ENCODE assay signal across 10 cellular contexts in genomic region chr16:27285676-27286196, GRCh38. TPM values are rescaled to one million over a fixed set of nuclear protein-coding genes. Genes with fewer than 3 reads are reported as not detected.
DNase-seq lines count a peak whose midpoint lies in the region; ATAC-seq, FAIRE-seq and TF ChIP-seq lines count a peak whose summit lies in the region.
"Had no signal": no experiment of that assay in that cellular context is flagged by ENCODE, and none has a peak within 500 bp of the region (broad histone marks: within the 10 kb centered on the region; RNA-seq: fewer than 3 reads in every experiment).

No MANE protein-coding gene starts in this region.

- TF ChIP-seq CTCF in HepG2 (CRISPR knock-in tag; IDR thresholded peaks at IDR 0.05) (no peak), GM10248 (IDR thresholded peaks at IDR 0.05; ENCODE audit: control extremely low read depth, extremely low read depth, low read depth, missing control alignments) (no peak)

- no peak for FAIRE-seq in HepG2 (lab: Jason Lieb, UNC)
- FAIRE-seq: small intestine had no signal

- no peak overlapping the region for H3K9ac ChIP-seq in HepG2 (ENCODE audit: insufficient read depth, low read depth, low read length)

- CTCF ChIA-PET in HepG2 (lab: Yijun Ruan, JAX; ENCODE audit: low intra/inter-chr PET ratio, low total read pairs): no interaction called here
- CTCF ChIA-PET in GM10248 (lab: Yijun Ruan, JAX): interaction anchor here (0.8 to 1.8 kb wide), 6 partner anchors 10 to 51 kb away, joined by 3 to 8 read pairs (median 4); no protein-coding TSS in a partner anchor

- no peaks in the 10 kb centered on the region for H3K27me3 ChIP-seq in HepG2 (ENCODE audit: control insufficient read depth in 1 of 2, insufficient read depth in 2 of 2, low read length in 2 of 2)

- H3K4me3 Mint-ChIP-seq in activated naive CD8-positive, alpha-beta T cell treated with anti-CD3 and anti-CD28 coated beads for 36 hours: no peak overlapping the region

- H3K4me1 Mint-ChIP-seq in activated naive CD8-positive, alpha-beta T cell treated with anti-CD3 and anti-CD28 coated beads for 36 hours: peaks cover 49% of the 10 kb centered on the region

- H3K27ac ChIP-seq in HepG2 (ENCODE audit: extremely low read length, insufficient read depth, low read length) (no peak overlapping the region), temporal lobe (ENCODE audit: low read depth, low read length) (peak overlapping the region; percentile 40)

- no peak overlapping the region for H3K4me2 ChIP-seq in HepG2 (ENCODE audit: low read depth, low read length)

- no peaks in the 10 kb centered on the region for H3K9me3 ChIP-seq in HepG2 (ENCODE audit: low read length)

- TF ChIP-seq EP300 in HepG2 (IDR thresholded peaks at IDR 0.05; ENCODE audit: low read depth in 2 of 2, low read length in 2 of 2) (no peak), HepG2 (CRISPR knock-in tag; IDR thresholded peaks at IDR 0.05; ENCODE audit: borderline replicate concordance) (no peak)

- POLR2A ChIA-PET in HepG2 (lab: Yijun Ruan, JAX): interaction anchor here (1.0 to 3.8 kb wide), 5 partner anchors 11 to 82 kb away, joined by 3 to 17 read pairs (median 7); partner anchors contain the start of genes KDM8 and NSMCE1
- POLR2A ChIA-PET in GM10248 (lab: Yijun Ruan, JAX): no interaction called here

- 73% methylated on average over 6 of the region's 6 CpGs for WGBS in HepG2 (ENCODE audit: low lambda C conversion rate)

- H3K9me3 Mint-ChIP-seq in activated naive CD8-positive, alpha-beta T cell treated with anti-CD3 and anti-CD28 coated beads for 36 hours: peaks cover 4% of the 10 kb centered on the region

- TF ChIP-seq POLR2A in HepG2 (IDR thresholded peaks at IDR 0.05; ENCODE audit: insufficient read depth in 1 of 2, low read depth in 2 of 2, low read length in 2 of 2): no peak

- no peak overlapping the region for H3K4me3 ChIP-seq in HepG2 (replicated peaks in 1 of 3; ENCODE audit: insufficient read depth in 1 of 3, low read depth in 2 of 3, low read length in 3 of 3)

- no peaks in the 10 kb centered on the region for H3K79me2 ChIP-seq in HepG2 (ENCODE audit: insufficient read depth, low read length)

- DNase-seq in activated CD4-positive, CD25-positive, alpha-beta regulatory T cell treated with anti-CD3 and anti-CD28 coated beads, Interleukin-2, amount 50 U/mL, for 72 hours: peak; percentile 13
- no peak for DNase-seq in activated naive CD8-positive, alpha-beta T cell treated with anti-CD3 and anti-CD28 coated beads for 36 hours
- DNase-seq in HepG2 (ENCODE audit: low spot score) (no peak), GM10248 (ENCODE audit: extremely low spot score) (no peak), NCI-H345 treated with DMSO at 0.1 percent for 48 hours (lab: John Stamatoyannopoulos, UW; ENCODE audit: unreplicated experiment) (no peak)
- DNase-seq: NCI-H82, small intestine had no signal

- H4K20me1 ChIP-seq in HepG2 (ENCODE audit: insufficient read depth, low read length): no peaks in the 10 kb centered on the region

- H3K4me1 ChIP-seq in HepG2 (ENCODE audit: insufficient read depth, low read length): peaks cover 51% of the 10 kb centered on the region

- no TSS peak for BruUV-seq in HepG2 (replicated peaks; lab: Mats Ljungman, UMichigan)

- no peak for TF ChIP-seq RAD21 in HepG2 (CRISPR knock-in tag; IDR thresholded peaks at IDR 0.05)

- peak overlapping the region; percentile 25 for H3K27ac Mint-ChIP-seq in activated naive CD8-positive, alpha-beta T cell treated with anti-CD3 and anti-CD28 coated beads for 36 hours

- no peak overlapping the region for H2AFZ ChIP-seq in HepG2 (ENCODE audit: low read length)

- intact Hi-C loops in HepG2 (cut with micrococcal nuclease; ENCODE audit: unreplicated experiment): no loop called here

- H3K27me3 Mint-ChIP-seq in activated naive CD8-positive, alpha-beta T cell treated with anti-CD3 and anti-CD28 coated beads for 36 hours: no peaks in the 10 kb centered on the region

- ATAC-seq in activated CD4-positive, CD25-positive, alpha-beta regulatory T cell treated with anti-CD3 and anti-CD28 coated beads, Interleukin-2, amount 50 U/mL, for 24 hours: no peak
- ATAC-seq in HepG2: no peak
- ATAC-seq in HG03457 (IDR thresholded peaks at IDR 0.05; ENCODE audit: unreplicated experiment): no peak

- peaks cover 3% of the 10 kb centered on the region for H3K36me3 Mint-ChIP-seq in activated naive CD8-positive, alpha-beta T cell treated with anti-CD3 and anti-CD28 coated beads for 36 hours

- no peaks in the 10 kb centered on the region for H3K36me3 ChIP-seq in HepG2 (replicated peaks in 1 of 2; ENCODE audit: control insufficient read depth in 1 of 2, insufficient read depth in 2 of 2, low read length in 2 of 2)

- in situ Hi-C loops in HepG2 (cut with HindIII; ENCODE audit: extremely low pct_ligation_motif_present, low pct_unique_long_range_greater_than_20kb): no loop called here

TF ChIP-seq in HepG2, 621 proteins besides CTCF, POLR2A, EP300 and RAD21:
- no peak for TF ChIP-seq EEA1 (CRISPR knock-in tag; IDR thresholded peaks at IDR 0.05; ENCODE audit: borderline replicate concordance)
- TF ChIP-seq, protein P1, sequence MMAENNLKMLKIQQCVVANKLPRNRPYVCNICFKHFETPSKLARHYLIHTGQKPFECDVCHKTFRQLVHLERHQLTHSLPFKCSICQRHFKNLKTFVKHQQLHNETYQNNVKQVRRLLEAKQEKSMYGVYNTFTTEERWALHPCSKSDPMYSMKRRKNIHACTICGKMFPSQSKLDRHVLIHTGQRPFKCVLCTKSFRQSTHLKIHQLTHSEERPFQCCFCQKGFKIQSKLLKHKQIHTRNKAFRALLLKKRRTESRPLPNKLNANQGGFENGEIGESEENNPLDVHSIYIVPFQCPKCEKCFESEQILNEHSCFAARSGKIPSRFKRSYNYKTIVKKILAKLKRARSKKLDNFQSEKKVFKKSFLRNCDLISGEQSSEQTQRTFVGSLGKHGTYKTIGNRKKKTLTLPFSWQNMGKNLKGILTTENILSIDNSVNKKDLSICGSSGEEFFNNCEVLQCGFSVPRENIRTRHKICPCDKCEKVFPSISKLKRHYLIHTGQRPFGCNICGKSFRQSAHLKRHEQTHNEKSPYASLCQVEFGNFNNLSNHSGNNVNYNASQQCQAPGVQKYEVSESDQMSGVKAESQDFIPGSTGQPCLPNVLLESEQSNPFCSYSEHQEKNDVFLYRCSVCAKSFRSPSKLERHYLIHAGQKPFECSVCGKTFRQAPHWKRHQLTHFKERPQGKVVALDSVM (CRISPR knock-in tag; IDR thresholded peaks at IDR 0.05): peak; percentile 26; the same call in 1 of the 2 replicates

RNA-seq across cellular contexts. Expression of gene NSMCE1, which starts 17.2 kb away (rescaled TPM):
- total RNA-seq in activated naive CD8-positive, alpha-beta T cell treated with anti-CD3 and anti-CD28 coated beads for 36 hours: 100 to 1,000 TPM; 133 to 146 TPM
- total RNA-seq in HepG2 (2016; rRNA removed; fragmentation: Illumina TruSeq; extraction: Trizol) (52.9 and 53.2 TPM in 2 replicates), temporal lobe (24.8 TPM)
- total RNA-seq in HepG2 (2016; cell fraction: cytosol; rRNA removed; fragmentation: Illumina TruSeq; extraction: Trizol; ENCODE audit: low read depth): 17.2 and 19.5 TPM in 2 replicates
- total RNA-seq in HepG2 (2016; cell fraction: insoluble cytoplasmic fraction; rRNA removed; fragmentation: Illumina TruSeq; extraction: Trizol): 55.4 and 56.5 TPM in 2 replicates
- total RNA-seq in HepG2 (2016; cell fraction: membrane; rRNA removed; fragmentation: Illumina TruSeq; extraction: Trizol): 25.5 and 27.7 TPM in 2 replicates
- 28.0 and 30.5 TPM in 2 replicates for total RNA-seq in HepG2 (2016; cell fraction: nucleus; rRNA removed; fragmentation: Illumina TruSeq; extraction: Trizol)
- polyA plus RNA-seq in HepG2 (2011; rRNA removed): 42.7 and 43.5 TPM in 2 replicates
- polyA plus RNA-seq in HepG2 (2011; cell fraction: cytosol; rRNA removed): 43.3 and 48.1 TPM in 2 replicates
- polyA plus RNA-seq in HepG2 (2011; cell fraction: nucleus; rRNA removed): 9.6 and 20.1 TPM in 2 replicates
- polyA plus RNA-seq in HepG2 (2012): 63.6 and 69.8 TPM in 2 replicates
- polyA plus RNA-seq in HepG2 (2016; cell fraction: cytosol; fragmentation: Illumina TruSeq; extraction: Trizol; ENCODE audit: low read depth): 16.5 and 23.5 TPM in 2 replicates
- 55.4 and 59.8 TPM in 2 replicates for polyA plus RNA-seq in HepG2 (2016; cell fraction: insoluble cytoplasmic fraction; fragmentation: Illumina TruSeq; extraction: Trizol; ENCODE audit: low read depth)
- 23.1 and 25.4 TPM in 2 replicates for polyA plus RNA-seq in HepG2 (2016; cell fraction: membrane; fragmentation: Illumina TruSeq; extraction: Trizol; ENCODE audit: low read depth)
- polyA plus RNA-seq in HepG2 (2016; cell fraction: nucleus; fragmentation: Illumina TruSeq; extraction: Trizol; ENCODE audit: insufficient read depth, low read depth): 58.1 and 59.0 TPM in 2 replicates
- polyA minus RNA-seq in HepG2 (2011; rRNA and poly(A)+ RNA removed; ENCODE audit: low replicate concordance): 68.2 and 105 TPM in 2 replicates
- polyA minus RNA-seq in HepG2 (2011; cell fraction: cytosol; rRNA and poly(A)+ RNA removed): 19.2 and 19.6 TPM in 2 replicates
- polyA minus RNA-seq in HepG2 (2011; cell fraction: nucleus; rRNA and poly(A)+ RNA removed): 12.1 and 29.7 TPM in 2 replicates

RNA-seq across cellular contexts. Expression of gene IL4R, which starts 28.0 kb away (rescaled TPM):
- total RNA-seq in activated naive CD8-positive, alpha-beta T cell treated with anti-CD3 and anti-CD28 coated beads for 36 hours: 100 to 1,000 TPM; 183 to 190 TPM
- 7.6 and 15.9 TPM in 2 replicates for total RNA-seq in HepG2 (2016; rRNA removed; fragmentation: Illumina TruSeq; extraction: Trizol)
- 8.0 and 9.2 TPM in 2 replicates for total RNA-seq in HepG2 (2016; cell fraction: cytosol; rRNA removed; fragmentation: Illumina TruSeq; extraction: Trizol; ENCODE audit: low read depth)
- total RNA-seq in HepG2 (2016; cell fraction: insoluble cytoplasmic fraction; rRNA removed; fragmentation: Illumina TruSeq; extraction: Trizol): 6.9 and 15.8 TPM in 2 replicates
- total RNA-seq in HepG2 (2016; cell fraction: membrane; rRNA removed; fragmentation: Illumina TruSeq; extraction: Trizol): 9.4 and 9.6 TPM in 2 replicates
- 16.4 and 21.4 TPM in 2 replicates for total RNA-seq in HepG2 (2016; cell fraction: nucleus; rRNA removed; fragmentation: Illumina TruSeq; extraction: Trizol)
- polyA plus RNA-seq in HepG2 (2011; rRNA removed): 49.6 and 60.7 TPM in 2 replicates
- polyA plus RNA-seq in HepG2 (2011; cell fraction: cytosol; rRNA removed): 30.7 and 32.4 TPM in 2 replicates
- 61.1 and 65.1 TPM in 2 replicates for polyA plus RNA-seq in HepG2 (2011; cell fraction: nucleus; rRNA removed)
- 13.9 and 22.1 TPM in 2 replicates for polyA plus RNA-seq in HepG2 (2012)
- 1.4 and 1.8 TPM in 2 replicates for polyA plus RNA-seq in HepG2 (2016; cell fraction: cytosol; fragmentation: Illumina TruSeq; extraction: Trizol; ENCODE audit: low read depth)
- 6.0 and 8.1 TPM in 2 replicates for polyA plus RNA-seq in HepG2 (2016; cell fraction: insoluble cytoplasmic fraction; fragmentation: Illumina TruSeq; extraction: Trizol; ENCODE audit: low read depth)
- 3.4 and 3.5 TPM in 2 replicates for polyA plus RNA-seq in HepG2 (2016; cell fraction: membrane; fragmentation: Illumina TruSeq; extraction: Trizol; ENCODE audit: low read depth)
- polyA plus RNA-seq in HepG2 (2016; cell fraction: nucleus; fragmentation: Illumina TruSeq; extraction: Trizol; ENCODE audit: insufficient read depth, low read depth): 38.0 and 39.0 TPM in 2 replicates
- 54.4 and 98.2 TPM in 2 replicates for polyA minus RNA-seq in HepG2 (2011; rRNA and poly(A)+ RNA removed; ENCODE audit: low replicate concordance)
- 19.2 and 23.0 TPM in 2 replicates for polyA minus RNA-seq in HepG2 (2011; cell fraction: cytosol; rRNA and poly(A)+ RNA removed)
- polyA minus RNA-seq in HepG2 (2011; cell fraction: nucleus; rRNA and poly(A)+ RNA removed): 30.3 and 37.8 TPM in 2 replicates
- 3.2 TPM for total RNA-seq in temporal lobe

Comparison
In these comparisons a context has a peak if more than half of its experiments do, and no peak if none do; other contexts are left out.
1. RNA of gene IL4R, which starts 28.0 kb away (total RNA-seq): 183 to 190 TPM in activated naive CD8-positive, alpha-beta T cell treated with anti-CD3 and anti-CD28 coated beads for 36 hours; 6.9 to 21.4 TPM in HepG2 and 3.2 TPM in temporal lobe (single experiment); every median in the first group is over 4 times any median in the second.